In the genomic region with DNA sequence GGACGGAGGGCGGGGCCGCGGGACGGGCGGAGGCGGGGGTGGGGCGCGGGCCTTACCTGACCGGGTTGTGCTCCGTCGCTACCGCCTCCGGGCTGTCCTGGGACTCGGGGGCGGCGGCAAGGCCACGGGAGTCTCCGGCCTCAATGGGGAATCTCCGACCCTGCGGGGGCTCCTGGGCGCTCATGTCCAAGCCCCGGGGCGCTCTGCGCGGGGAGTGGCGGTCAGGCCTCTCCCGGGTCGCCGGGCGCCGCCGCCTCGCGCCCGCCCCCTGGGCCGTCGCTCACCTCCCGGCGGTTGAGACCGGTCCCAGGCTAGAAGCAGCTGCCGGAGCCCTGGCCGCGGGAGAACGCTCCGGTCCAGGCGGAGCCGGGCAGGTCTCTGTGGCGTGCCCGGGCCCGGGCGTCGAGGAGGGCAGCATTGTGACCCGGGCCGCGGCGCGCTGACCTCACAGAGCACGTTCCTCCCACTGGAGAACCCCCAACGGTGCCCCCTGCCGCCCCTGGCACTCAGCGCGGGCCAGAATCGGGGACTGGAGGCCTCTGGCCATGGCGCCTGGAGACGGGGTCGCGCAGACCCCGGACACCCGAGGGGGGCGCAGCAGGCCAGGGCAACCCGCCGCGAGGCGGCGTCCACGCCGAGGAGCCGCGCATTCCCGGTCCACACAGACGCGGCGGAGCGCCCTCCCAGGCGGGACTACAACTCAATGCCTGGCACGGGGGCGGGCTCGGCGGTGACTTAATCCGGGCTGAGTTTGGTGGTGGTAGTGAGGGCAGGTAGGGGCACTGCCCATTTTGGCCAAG, we compare ENCODE assay signal across 9 cellular contexts. TPM values are rescaled to one million over a fixed set of nuclear protein-coding genes. Genes with fewer than 3 reads are reported as not detected.
DNase-seq lines count a peak whose midpoint lies in the region; ATAC-seq, FAIRE-seq and TF ChIP-seq lines count a peak whose summit lies in the region.
"Had no signal": no experiment of that assay in that cellular context is flagged by ENCODE, and none has a peak within 500 bp of the region (broad histone marks: within the 10 kb centered on the region; RNA-seq: fewer than 3 reads in every experiment).

No MANE protein-coding gene starts in this region.

- intact Hi-C loops in CD8-positive, alpha-beta T cell (cut with DNase I, micrococcal nuclease), result no loop called here
- intact Hi-C loops in kidney (cut with DNase I), result no loop called here

- CTCF ChIA-PET in CD8-positive, alpha-beta T cell (lab: Charles Lee), result interaction anchor here (1.4 kb wide), 1 partner anchor 112 kb away, joined by 3 read pairs; no protein-coding TSS in a partner anchor

- no peaks in the 10 kb centered on the region for H3K9me3 ChIP-seq in CD8-positive, alpha-beta T cell (ENCODE audit: low read length)
- H3K9me3 ChIP-seq in kidney (ENCODE audit: control insufficient read depth in 1 of 2, low read length in 2 of 2) (no peaks in the 10 kb centered on the region), smooth muscle cell (replicated peaks; ENCODE audit: low read depth) (no peaks in the 10 kb centered on the region)

- no peak overlapping the region for H2AFZ ChIP-seq in smooth muscle cell (ENCODE audit: low read depth)

- H3F3A ChIP-seq in smooth muscle cell (ENCODE audit: low read depth), result peaks cover 6% of the 10 kb centered on the region

- peak overlapping the region; percentile 98 for H3K4me2 ChIP-seq in smooth muscle cell

- H4K20me1 ChIP-seq in smooth muscle cell (ENCODE audit: low read depth), result no peaks in the 10 kb centered on the region

- H3K36me3 ChIP-seq in CD8-positive, alpha-beta T cell (ENCODE audit: insufficient read depth, low read length), result peaks cover 5% of the 10 kb centered on the region
- H3K36me3 ChIP-seq in kidney (ENCODE audit: control insufficient read depth in 1 of 2, insufficient read depth in 2 of 2, low read length in 2 of 2), result peaks cover 5 to 13% of the 10 kb centered on the region in 2 donors
- H3K36me3 ChIP-seq in smooth muscle cell (ENCODE audit: low read depth), result no peaks in the 10 kb centered on the region

- WGBS in smooth muscle cell (ENCODE audit: low lambda C conversion rate), result 3% methylated on average over 54 of the region's 91 CpGs

- no peaks in the 10 kb centered on the region for H3K9me3 Mint-ChIP-seq in CD8-positive, alpha-beta T cell
- no peaks in the 10 kb centered on the region for H3K9me3 Mint-ChIP-seq in chondrocyte (ENCODE audit: low read depth)

- H3K4me1 ChIP-seq in CD8-positive, alpha-beta T cell (ENCODE audit: insufficient read depth, low read length), result peaks cover 21% of the 10 kb centered on the region
- H3K4me1 ChIP-seq in kidney (ENCODE audit: control insufficient read depth in 1 of 2, insufficient read depth in 1 of 2, low read depth in 1 of 2, low read length in 2 of 2) (peaks cover 0 to 2% of the 10 kb centered on the region in 2 donors), smooth muscle cell (ENCODE audit: low read depth) (peaks cover 14% of the 10 kb centered on the region)

- peak; percentile 43 for ATAC-seq in CD8-positive, alpha-beta T cell
- ATAC-seq in GM18517 (IDR thresholded peaks at IDR 0.05; ENCODE audit: unreplicated experiment), result no peak

- H3K27ac ChIP-seq in CD8-positive, alpha-beta T cell (ENCODE audit: low read depth, low read length), result no peak overlapping the region
- H3K27ac ChIP-seq in kidney (ENCODE audit: low read depth in 2 of 2, low read length in 2 of 2), result peak overlapping the region in 1 of 2 donors; percentile 65
- no peak overlapping the region for H3K27ac ChIP-seq in smooth muscle cell (ENCODE audit: low read depth)

- no peaks in the 10 kb centered on the region for H3K27me3 ChIP-seq in CD8-positive, alpha-beta T cell (ENCODE audit: insufficient read depth, low read length)
- no peaks in the 10 kb centered on the region for H3K27me3 ChIP-seq in smooth muscle cell (ENCODE audit: low read depth)

- peak overlapping the region; percentile 23 for H3K4me3 ChIP-seq in CD8-positive, alpha-beta T cell (ENCODE audit: low read depth, low read length)
- peak overlapping the region in 1 of 2 donors; percentile 46 for H3K4me3 ChIP-seq in kidney (ENCODE audit: low read length in 2 of 2)
- H3K4me3 ChIP-seq in smooth muscle cell, result peak overlapping the region; percentile 61

- peak in 3 of 7 experiments; percentile 23 to 39 (median 28) for DNase-seq in CD8-positive, alpha-beta T cell
- DNase-seq in NCI-H2171 (lab: John Stamatoyannopoulos, UW) (peak; percentile 25), chondrocyte (ENCODE audit: low spot score) (no peak), kidney (peak; percentile 88), smooth muscle cell (lab: John Stamatoyannopoulos, UW; ENCODE audit: unreplicated experiment) (no peak), HCEC 1CT (no peak), NOMO-1 (lab: John Stamatoyannopoulos, UW; ENCODE audit: unreplicated experiment in 2 of 2) (no peak)

- H3K27ac Mint-ChIP-seq in CD8-positive, alpha-beta T cell, result no peak overlapping the region
- no peak overlapping the region for H3K27ac Mint-ChIP-seq in chondrocyte (ENCODE audit: unreplicated experiment)

- no peaks in the 10 kb centered on the region for H3K79me2 ChIP-seq in smooth muscle cell (ENCODE audit: low read depth)

- H3K9ac ChIP-seq in kidney (ENCODE audit: low read length in 2 of 2) (no peak overlapping the region), smooth muscle cell (ENCODE audit: low read depth) (peak overlapping the region; percentile 39)

- POLR2A ChIA-PET in CD8-positive, alpha-beta T cell (lab: Charles Lee), result no interaction called here

- peaks cover 22% of the 10 kb centered on the region for H3K4me1 Mint-ChIP-seq in CD8-positive, alpha-beta T cell (ENCODE audit: low read depth)
- peaks cover 21% of the 10 kb centered on the region for H3K4me1 Mint-ChIP-seq in chondrocyte (ENCODE audit: low read depth)

- no peaks in the 10 kb centered on the region for H3K27me3 Mint-ChIP-seq in CD8-positive, alpha-beta T cell (ENCODE audit: low read depth)
- no peaks in the 10 kb centered on the region for H3K27me3 Mint-ChIP-seq in chondrocyte (ENCODE audit: low read depth)

- H3K4me3 Mint-ChIP-seq in CD8-positive, alpha-beta T cell, result peak overlapping the region; percentile 71
- peak overlapping the region; percentile 63 for H3K4me3 Mint-ChIP-seq in chondrocyte (ENCODE audit: unreplicated experiment)

- FAIRE-seq in kidney (lab: Jason Lieb, UNC), result no peak

- H3K36me3 Mint-ChIP-seq in CD8-positive, alpha-beta T cell, result peaks cover 34% of the 10 kb centered on the region
- peaks cover 12% of the 10 kb centered on the region for H3K36me3 Mint-ChIP-seq in chondrocyte (ENCODE audit: low read depth)

- peak; percentile 21 for TF ChIP-seq CTCF in CD8-positive, alpha-beta T cell (IDR thresholded peaks at IDR 0.05)
- TF ChIP-seq CTCF in chondrocyte (IDR thresholded peaks at IDR 0.05) (peak; percentile 74), kidney (IDR thresholded peaks at IDR 0.05; ENCODE audit: borderline replicate concordance, extremely low read depth, insufficient read depth) (peak; percentile 24), smooth muscle cell (IDR thresholded peaks at IDR 0.05; ENCODE audit: borderline replicate concordance, insufficient read depth, poor library complexity, severe bottlenecking) (peak; percentile 39)

RNA-seq across cellular contexts. Expression of a gene that starts 0.4 kb away (rescaled TPM):
- total RNA-seq in CD8-positive, alpha-beta T cell, result 10 to 100 TPM; 29.9 to 36.0 TPM
- total RNA-seq in chondrocyte (3.6 to 4.5 TPM (median 4.4 TPM) in 3 replicates), kidney (9.7 TPM), smooth muscle cell (1.6 and 10.0 TPM in 2 replicates)
- polyA plus RNA-seq in kidney (ENCODE audit: insufficient read depth, low read depth, low replicate concordance) (6.4 TPM), smooth muscle cell (9.6 and 11.1 TPM in 2 replicates)

RNA-seq across cellular contexts. Expression of a gene that starts 0.5 kb away (rescaled TPM):
- total RNA-seq in CD8-positive, alpha-beta T cell, result under 1 TPM; 0.22 to 0.42 TPM
- total RNA-seq in chondrocyte (0.90 to 2.0 TPM (median 1.7 TPM) in 3 replicates), kidney (4.3 TPM), smooth muscle cell (not detected in 2 replicates)
- polyA plus RNA-seq in kidney (ENCODE audit: insufficient read depth, low read depth, low replicate concordance) (not detected), smooth muscle cell (0.31 and 1.3 TPM in 2 replicates)
- total RNA-seq: HT1080 had no signal

RNA-seq across cellular contexts. Expression of a gene that starts 25.8 kb away (rescaled TPM):
- total RNA-seq in CD8-positive, alpha-beta T cell, result 10 to 100 TPM; 30.5 to 30.7 TPM
- 58.8 to 104 TPM (median 103 TPM) in 3 replicates for total RNA-seq in chondrocyte
- 58.6 TPM for total RNA-seq in kidney
- polyA plus RNA-seq in kidney (ENCODE audit: insufficient read depth, low read depth, low replicate concordance), result 29.8 TPM
- 108 and 126 TPM in 2 replicates for total RNA-seq in smooth muscle cell
- 358 and 389 TPM in 2 replicates for polyA plus RNA-seq in smooth muscle cell

RNA-seq across cellular contexts. Expression of a gene that starts 32.4 kb away (rescaled TPM):
- total RNA-seq in CD8-positive, alpha-beta T cell, result 100 to 1,000 TPM; 189 to 201 TPM
- total RNA-seq in chondrocyte, result 56.6 to 67.0 TPM (median 57.6 TPM) in 3 replicates
- total RNA-seq in kidney, result 61.7 TPM
- polyA plus RNA-seq in kidney (ENCODE audit: insufficient read depth, low read depth, low replicate concordance), result 40.2 TPM
- 57.3 and 63.4 TPM in 2 replicates for total RNA-seq in smooth muscle cell
- 45.4 and 53.7 TPM in 2 replicates for polyA plus RNA-seq in smooth muscle cell

Comparison
In these comparisons a context has a peak if more than half of its experiments do, and no peak if none do; other contexts are left out.
1. DNase-seq: peak in NCI-H2171 (single experiment) and kidney (single experiment); none in chondrocyte (single experiment), smooth muscle cell (single experiment), HCEC 1CT (single experiment) and NOMO-1 (0 of 2).
2. CTCF ChIP-seq: peak in every context shown above with its lines; median percentile 74 in chondrocyte; 39 in smooth muscle cell; 24 in kidney; 21 in CD8-positive, alpha-beta T cell.